In the genomic region with DNA sequence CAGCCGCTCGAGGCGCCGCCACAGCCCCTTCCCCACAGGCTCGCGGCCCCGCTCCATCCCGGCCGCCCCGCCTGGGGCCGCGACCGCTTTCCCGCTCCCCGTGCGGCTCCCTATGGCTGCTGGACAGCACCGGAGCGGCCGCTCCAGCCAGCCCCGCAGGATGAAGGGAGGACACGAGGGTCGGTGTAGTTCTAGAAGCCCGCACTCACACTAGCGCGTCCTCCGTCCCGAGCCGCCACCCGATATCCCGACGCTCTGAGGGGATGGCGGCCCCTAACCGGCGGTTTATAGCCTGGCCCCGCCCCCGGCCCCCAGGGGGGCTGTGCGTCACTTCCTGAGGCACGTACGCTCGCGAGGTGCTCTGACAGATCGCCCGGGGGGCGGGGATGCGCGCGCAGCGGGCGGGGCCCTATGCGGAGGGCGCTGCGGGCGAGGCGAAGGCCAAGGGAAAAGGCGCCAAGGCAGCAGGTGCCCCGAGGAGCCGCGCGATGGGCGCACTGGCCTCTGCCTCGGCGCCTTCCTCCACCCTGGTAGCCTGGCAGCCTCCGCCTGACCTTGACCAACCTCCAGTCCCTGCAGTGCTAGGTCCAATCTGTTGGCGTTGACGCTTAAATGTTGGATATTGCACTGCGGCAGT, we compare ENCODE assay signal across 8 cellular contexts. TPM values are rescaled to one million over a fixed set of nuclear protein-coding genes. Genes with fewer than 3 reads are reported as not detected.
DNase-seq lines count a peak whose midpoint lies in the region; ATAC-seq, FAIRE-seq and TF ChIP-seq lines count a peak whose summit lies in the region.

A gene (minus strand): TSS at position 257 of the 637 bp plus-strand sequence. CDS start 4,991 bp downstream, outside the sequence.

- no peak within 1 kb of the TSS for H3K18ac ChIP-seq in IMR-90 (ENCODE audit: low read depth, low read length)

- in situ Hi-C loops in IMR-90 (cut with MboI; ENCODE audit: low sequenced_read_pairs) = no loop called here

- intact Hi-C loops in IMR-90 (cut with micrococcal nuclease) (loop anchor here (5.0 kb wide), 2 partner anchors 95 to 435 kb away; a partner anchor contains a TSS), OCI-LY7 (cut with micrococcal nuclease; ENCODE audit: unreplicated experiment) (loop anchor here (2.0 kb wide), 1 partner anchor 421 kb away; a partner anchor contains a TSS), endothelial cell of umbilical vein (cut with micrococcal nuclease) (loop anchor here (1.0 to 5.0 kb wide), 2 partner anchors 114 to 420 kb away; a partner anchor contains a TSS)

- H4K5ac ChIP-seq in IMR-90 (ENCODE audit: low read depth, low read length) = peak within 1 kb of the TSS; percentile 49

- TF ChIP-seq POLR2A in IMR-90 (IDR thresholded peaks at IDR 0.05; ENCODE audit: low read depth, low read length) (peak; percentile 99), endothelial cell of umbilical vein (IDR thresholded peaks at IDR 0.05; ENCODE audit: low read depth, low read length) (peak; percentile 97)

- H3K79me2 ChIP-seq in OCI-LY7 (ENCODE audit: insufficient read depth, low read depth, low read length) = peaks cover 49% of the 10 kb centered on the region
- peaks cover 40% of the 10 kb centered on the region for H3K79me2 ChIP-seq in endothelial cell of umbilical vein (ENCODE audit: control insufficient read depth, insufficient read depth, low read length)

- H3K79me1 ChIP-seq in IMR-90 (ENCODE audit: low read depth in 1 of 2, low read length in 2 of 2) = peaks cover 4 to 33% of the 10 kb centered on the region in 2 experiments; a peak in 3 of 4 replicates

- peak within 1 kb of the TSS; percentile 70 for H3K9ac ChIP-seq in IMR-90 (ENCODE audit: low read depth, low read length)
- peak within 1 kb of the TSS; percentile 65 for H3K9ac ChIP-seq in endothelial cell of umbilical vein (replicated peaks; ENCODE audit: extremely low read depth, insufficient read depth, low read length)

- H3K36me3 ChIP-seq in IMR-90 (ENCODE audit: control insufficient read depth, insufficient read depth, low read length) (no peaks in the 10 kb centered on the region), OCI-LY7 (ENCODE audit: insufficient read depth, low read length) (peaks cover 35% of the 10 kb centered on the region), endothelial cell of umbilical vein (ENCODE audit: control insufficient read depth in 2 of 2, extremely low read depth in 1 of 2, insufficient read depth in 2 of 2, low read length in 2 of 2) (no peaks in the 10 kb centered on the region)

- no peak for TF ChIP-seq CTCF in IMR-90 (conservative IDR thresholded peaks at IDR 0.05; ENCODE audit: low read depth, low read length)
- peak; percentile 26; the same call in 1 of the 2 replicates for TF ChIP-seq CTCF in OCI-LY7 (conservative IDR thresholded peaks at IDR 0.05; ENCODE audit: low read length)
- no peak for TF ChIP-seq CTCF in endothelial cell of umbilical vein (IDR thresholded peaks at IDR 0.05; ENCODE audit: extremely low read depth in 1 of 2, insufficient read depth in 1 of 2, low read depth in 1 of 2, low read length in 2 of 2)

- H4K8ac ChIP-seq in IMR-90 (ENCODE audit: low read depth in 2 of 2, low read length in 2 of 2) = peak within 1 kb of the TSS; percentile 57 to 86

- H3K4ac ChIP-seq in IMR-90 (ENCODE audit: low read depth, low read length) = peak within 1 kb of the TSS; percentile 87

- CTCF ChIA-PET in IMR-90 (lab: Yijun Ruan, JAX) (no interaction called here), OCI-LY7 (lab: Charles Lee; ENCODE audit: unreplicated experiment) (no interaction called here), endothelial cell of umbilical vein (lab: Charles Lee) (interaction anchor here (1.0 to 1.1 kb wide), 2 partner anchors 9 to 13 kb away, joined by 3 read pairs; no protein-coding TSS in a partner anchor)

- DNase-seq in DMS 273 (lab: John Stamatoyannopoulos, UW; ENCODE audit: unreplicated experiment) = peak; percentile 100
- peak; percentile 86 for DNase-seq in IMR-90
- DNase-seq in OCI-LY7 (ENCODE audit: low spot score) = peak; percentile 98
- peak; percentile 97 for DNase-seq in activated T-cell treated with anti-CD3 and anti-CD28 coated beads for 1 hour (ENCODE audit: low read depth)
- DNase-seq in endothelial cell of umbilical vein (ENCODE audit: low read depth, low spot score) = peak; percentile 87
- DNase-seq in middle frontal gyrus (ENCODE audit: extremely low spot score, low spot score) = peak; percentile 89
- DNase-seq in stimulated activated CD8-positive, alpha-beta memory T cell treated with anti-CD3 and anti-CD28 coated beads, Interleukin-2, amount 100 ng/mL, for 1 hour (ENCODE audit: low read depth in 2 of 2) = peak; percentile 93 to 94

- H2AK5ac ChIP-seq in IMR-90 (ENCODE audit: low read depth, low read length) = peak within 1 kb of the TSS; percentile 20; the same call in 1 of the 2 replicates

- POLR2A ChIA-PET in IMR-90 (lab: Charles Lee; ENCODE audit: unreplicated experiment) (no interaction called here), OCI-LY7 (lab: Charles Lee) (interaction anchor here (0.6 to 1.2 kb wide), 3 partner anchors 11 to 105 kb away, joined by 4 read pairs; no protein-coding TSS in a partner anchor), endothelial cell of umbilical vein (lab: Charles Lee) (no interaction called here)

- H2AFZ ChIP-seq in IMR-90 (replicated peaks; ENCODE audit: low read length, poor library complexity) (peak within 1 kb of the TSS; percentile 98), OCI-LY7 (ENCODE audit: low read length) (peak within 1 kb of the TSS; percentile 97), endothelial cell of umbilical vein (ENCODE audit: low read depth, low read length) (peak within 1 kb of the TSS; percentile 96)

- peak within 1 kb of the TSS; percentile 50 for H4K91ac ChIP-seq in IMR-90 (ENCODE audit: insufficient read depth, low read depth, low read length)

- H2BK20ac ChIP-seq in IMR-90 (ENCODE audit: low read depth, low read length) = no peak within 1 kb of the TSS

- H3K4me2 ChIP-seq in IMR-90 (ENCODE audit: low read depth, low read length) = peak within 1 kb of the TSS; percentile 98
- peak within 1 kb of the TSS; percentile 87 for H3K4me2 ChIP-seq in OCI-LY7 (ENCODE audit: low read length)
- peak within 1 kb of the TSS; percentile 83 for H3K4me2 ChIP-seq in endothelial cell of umbilical vein (ENCODE audit: insufficient read depth, low read length)

- TF ChIP-seq RAD21 in IMR-90 (IDR thresholded peaks at IDR 0.05; ENCODE audit: low read length) = no peak

- H2BK5ac ChIP-seq in IMR-90 (ENCODE audit: low read depth, low read length, poor library complexity, severe bottlenecking) = peak within 1 kb of the TSS; percentile 67

- 1% methylated on average over 19 of the region's 66 CpGs; no CpG with 5 or more reads in 1 of the 2 experiments for WGBS in IMR-90 (ENCODE audit: extremely low coverage in 2 of 2, insufficient read length in 1 of 2), 2 experiments

- H3K27me3 ChIP-seq in IMR-90 (ENCODE audit: control insufficient read depth, insufficient read depth, low read length) (no peaks in the 10 kb centered on the region), endothelial cell of umbilical vein (ENCODE audit: control insufficient read depth in 2 of 2, insufficient read depth in 2 of 2, low read length in 2 of 2) (no peaks in the 10 kb centered on the region)

- H3K4me3 ChIP-seq in IMR-90 (ENCODE audit: insufficient read depth, low read depth, low read length) (peak within 1 kb of the TSS; percentile 72), OCI-LY7 (ENCODE audit: low read depth, low read length, poor library complexity, severe bottlenecking) (peak within 1 kb of the TSS; percentile 77), endothelial cell of umbilical vein (replicated peaks in 1 of 3; ENCODE audit: insufficient read depth in 1 of 3, low read depth in 1 of 3, low read length in 3 of 3) (peak within 1 kb of the TSS; percentile 32 to 82 (median 67))

- H2AK9ac ChIP-seq in IMR-90 (replicated peaks; ENCODE audit: low read depth, low read length, poor library complexity) = peak within 1 kb of the TSS; percentile 98

- BruUV-seq in IMR-90 (replicated peaks; lab: Mats Ljungman, UMichigan) = no TSS peak
- no TSS peak for BruUV-seq in OCI-LY7 (replicated peaks; lab: Mats Ljungman, UMichigan)
- BruUV-seq in endothelial cell of umbilical vein (replicated peaks; lab: Mats Ljungman, UMichigan) = no TSS peak

- H3K9me1 ChIP-seq in IMR-90 (ENCODE audit: insufficient read depth, low read length) (0 out of 2 replicates have a peak, but pooled peaks cover 2% of the 10 kb centered on the region), endothelial cell of umbilical vein (replicated peaks; ENCODE audit: control insufficient read depth, extremely low read depth, insufficient read depth, low read length) (no peaks in the 10 kb centered on the region)

- peak within 1 kb of the TSS; percentile 92 for H3K23ac ChIP-seq in IMR-90 (ENCODE audit: low read depth, low read length)

- H3K27ac ChIP-seq in IMR-90 (ENCODE audit: insufficient read depth, low read length) (peak within 1 kb of the TSS; percentile 61), OCI-LY7 (ENCODE audit: low read depth, low read length, poor library complexity, severe bottlenecking) (peak within 1 kb of the TSS; percentile 75), endothelial cell of umbilical vein (ENCODE audit: insufficient read depth, low read depth, low read length) (peak within 1 kb of the TSS; percentile 49)

- H4K20me1 ChIP-seq in IMR-90 (ENCODE audit: insufficient read depth, low read length) (peaks cover 30% of the 10 kb centered on the region), OCI-LY7 (ENCODE audit: insufficient read depth, low read length) (peaks cover 30% of the 10 kb centered on the region), endothelial cell of umbilical vein (replicated peaks; ENCODE audit: control insufficient read depth, extremely low read depth, insufficient read depth, low read length) (no peaks in the 10 kb centered on the region)

- no peak within 1 kb of the TSS for H2BK15ac ChIP-seq in IMR-90 (ENCODE audit: low read depth, low read length)

- peak within 1 kb of the TSS; percentile 26; the same call in 1 of the 2 replicates for H3K56ac ChIP-seq in IMR-90 (ENCODE audit: extremely low read depth, insufficient read depth, low read length)

- peak within 1 kb of the TSS; percentile 81 for H3K14ac ChIP-seq in IMR-90 (replicated peaks; ENCODE audit: low read depth, low read length)

- H3K9me2 ChIP-seq in OCI-LY7 (ENCODE audit: insufficient read depth, low read length) = no peaks in the 10 kb centered on the region

- FAIRE-seq in endothelial cell of umbilical vein (lab: Jason Lieb, UNC) = peak; percentile 83

- dilution Hi-C loops in IMR-90 (cut with HindIII; ENCODE audit: low sequenced_read_pairs, unreplicated experiment) (no loop called here), endothelial cell of umbilical vein (cut with MboI; ENCODE audit: extremely low pct_ligation_motif_present, low sequenced_read_pairs) (no loop called here)

- peak; percentile 80 for ATAC-seq in GM21528 (IDR thresholded peaks at IDR 0.05; ENCODE audit: low FRiP score, unreplicated experiment)
- ATAC-seq in IMR-90 (ENCODE audit: low read depth) = peak; percentile 95

- H3K9me3 ChIP-seq in IMR-90 (ENCODE audit: control insufficient read depth, insufficient read depth, low read length) (no peaks in the 10 kb centered on the region), OCI-LY7 (ENCODE audit: low read length) (no peaks in the 10 kb centered on the region), endothelial cell of umbilical vein (replicated peaks; ENCODE audit: control insufficient read depth, insufficient read depth, low read length) (no peaks in the 10 kb centered on the region)

- H3K4me1 ChIP-seq in IMR-90 (ENCODE audit: control insufficient read depth, insufficient read depth, low read length) (no peaks in the 10 kb centered on the region), OCI-LY7 (ENCODE audit: insufficient read depth, low read length, poor library complexity, severe bottlenecking) (peaks cover 27% of the 10 kb centered on the region), endothelial cell of umbilical vein (ENCODE audit: control insufficient read depth, extremely low read depth, insufficient read depth, low read length) (peaks cover 7% of the 10 kb centered on the region)

- no peak within 1 kb of the TSS; the same call in 1 of the 2 replicates for H2BK120ac ChIP-seq in IMR-90 (ENCODE audit: low read depth, low read length)

RNA-seq across cellular contexts. Expression of the gene that starts here (rescaled TPM):
- total RNA-seq in IMR-90 (2012; rRNA removed) (156 and 207 TPM in 2 replicates), OCI-LY7 (2022) (160 and 236 TPM in 2 replicates), endothelial cell of umbilical vein (58.4 and 69.6 TPM in 2 replicates)
- polyA plus RNA-seq in IMR-90 (2012; rRNA removed) (57.1 and 78.6 TPM in 2 replicates), endothelial cell of umbilical vein (11.4 and 14.1 TPM in 2 replicates)
- polyA plus RNA-seq in IMR-90 (2012; cell fraction: cytosol; rRNA removed) = 11.4 and 18.2 TPM in 2 replicates
- polyA plus RNA-seq in IMR-90 (2012; cell fraction: nucleus; rRNA removed; ENCODE audit: low replicate concordance) = 4.6 and 55.9 TPM in 2 replicates
- total RNA-seq in OCI-LY7 (2014; rRNA removed; shearing (Covaris generic)) = 127 and 129 TPM in 2 replicates
- 12.0 and 13.7 TPM in 2 replicates for polyA plus RNA-seq in endothelial cell of umbilical vein (2011; cell fraction: cytosol; rRNA removed)
- 23.3 and 30.5 TPM in 2 replicates for polyA plus RNA-seq in endothelial cell of umbilical vein (2011; cell fraction: nucleus; rRNA removed)
- 49.2 and 62.5 TPM in 2 replicates for polyA plus RNA-seq in endothelial cell of umbilical vein (2012)
- 46.9 and 74.8 TPM in 2 replicates for polyA minus RNA-seq in endothelial cell of umbilical vein
- polyA minus RNA-seq in endothelial cell of umbilical vein (2011; cell fraction: cytosol; rRNA and poly(A)+ RNA removed) = 337 TPM
- 33.6 and 50.2 TPM in 2 replicates for polyA minus RNA-seq in endothelial cell of umbilical vein (2011; cell fraction: nucleus; rRNA and poly(A)+ RNA removed)

Comparison
In these comparisons a context has a peak if more than half of its experiments do, and no peak if none do; other contexts are left out.
1. Peak in every context shown above with its lines: DNase-seq, ATAC-seq, H3K4me3 ChIP-seq and H3K27ac ChIP-seq.